In the genomic region with DNA sequence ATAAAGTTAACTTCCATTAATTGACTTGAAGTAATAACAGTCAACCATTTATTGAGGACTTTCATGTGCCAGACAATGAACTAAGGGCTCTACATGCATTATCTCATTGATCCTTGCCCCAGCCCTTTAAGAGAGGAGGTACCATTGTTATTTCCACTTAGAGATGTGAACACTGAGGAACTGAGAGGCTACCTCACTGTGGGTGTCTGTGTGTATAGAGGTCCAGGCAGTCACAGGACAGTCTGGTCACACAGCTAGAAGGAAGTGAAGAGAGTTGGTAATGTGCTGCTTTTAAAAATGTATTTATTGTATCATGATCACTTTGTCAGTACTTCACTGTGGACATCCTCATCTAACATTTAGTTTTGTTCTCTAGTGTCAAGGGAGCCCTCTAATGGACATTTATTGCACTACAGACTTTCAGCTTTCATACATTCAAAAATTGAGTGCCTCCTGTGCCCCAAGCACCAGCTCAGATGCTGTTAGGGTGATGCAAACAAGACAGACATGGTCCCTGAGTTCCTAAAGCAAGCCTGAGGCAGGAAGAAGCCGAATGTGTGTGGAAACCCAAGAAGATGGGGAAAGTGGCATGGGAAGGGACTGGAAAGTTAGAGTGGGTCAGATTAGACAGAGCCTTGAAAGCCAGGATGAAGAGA, we compare ENCODE assay signal across 9 cellular contexts.
DNase-seq lines count a peak whose midpoint lies in the region; ATAC-seq and TF ChIP-seq lines count a peak whose summit lies in the region.
"Had no signal": no experiment of that assay in that cellular context is flagged by ENCODE, and none has a peak within 500 bp of the region (broad histone marks: within the 10 kb centered on the region; RNA-seq: fewer than 3 reads in every experiment).

No MANE protein-coding gene starts in this region.

- H4K8ac ChIP-seq in mesenchymal stem cell (ENCODE audit: low read length): no peak overlapping the region

- H3K36me3 ChIP-seq in SU-DHL-6 (ENCODE audit: low read length): no peaks in the 10 kb centered on the region
- H3K36me3 ChIP-seq in mesenchymal stem cell (ENCODE audit: control insufficient read depth in 1 of 2, insufficient read depth in 2 of 2, low read depth in 1 of 2, low read length in 2 of 2): no peaks in the 10 kb centered on the region
- H3K36me3 ChIP-seq: BLaER1 had no signal

- no peak overlapping the region for H2BK15ac ChIP-seq in mesenchymal stem cell (ENCODE audit: low read depth, poor library complexity, severe bottlenecking)

- H2BK12ac ChIP-seq in mesenchymal stem cell (ENCODE audit: low read length in 2 of 2): no peak overlapping the region

- no peak overlapping the region for H3K23ac ChIP-seq in mesenchymal stem cell (ENCODE audit: low read length in 2 of 2)

- H2AFZ ChIP-seq in SU-DHL-6 (ENCODE audit: low read depth, low read length, severe bottlenecking): no peak overlapping the region
- H2AFZ ChIP-seq in mesenchymal stem cell (ENCODE audit: low read depth, low read length): no peak overlapping the region

- no peaks in the 10 kb centered on the region for H3K79me1 ChIP-seq in mesenchymal stem cell (replicated peaks; ENCODE audit: low read length, poor library complexity, severe bottlenecking)

- H3K4me2 ChIP-seq in SU-DHL-6 (ENCODE audit: low read depth, low read length, poor library complexity, severe bottlenecking): no peak overlapping the region
- H3K4me2 ChIP-seq in mesenchymal stem cell (ENCODE audit: low read length, poor library complexity, severe bottlenecking): no peak overlapping the region
- H3K4me2 ChIP-seq: BLaER1 had no signal

- TF ChIP-seq CTCF in SU-DHL-6 (IDR thresholded peaks at IDR 0.05; ENCODE audit: insufficient read depth, low read length, poor library complexity, severe bottlenecking) (peak; percentile 79), dorsolateral prefrontal cortex (IDR thresholded peaks at IDR 0.05 in 54 of 56, conservative IDR thresholded peaks at IDR 0.05 in 2 of 56; ENCODE audit: low read depth in 1 of 56, partially characterized antibody in 56 of 56) (peak; percentile 43 to 79 (median 63))

- H2BK5ac ChIP-seq in mesenchymal stem cell (ENCODE audit: low read depth, low read length, poor library complexity, severe bottlenecking): no peak overlapping the region

- WGBS in mesenchymal stem cell: 22% methylated on average over 1 of the region's 1 CpG

- no peaks in the 10 kb centered on the region for H3K4me1 ChIP-seq in mesenchymal stem cell (ENCODE audit: control insufficient read depth, insufficient read depth, low read depth, low read length)
- H3K4me1 ChIP-seq: BLaER1 had no signal

- no peak overlapping the region for H3K4me3 ChIP-seq in SU-DHL-6 (ENCODE audit: insufficient read depth, low read length, poor library complexity, severe bottlenecking)
- no peak overlapping the region for H3K4me3 ChIP-seq in dorsolateral prefrontal cortex
- H3K4me3 ChIP-seq in mesenchymal stem cell (ENCODE audit: insufficient read depth in 1 of 2, low read depth in 1 of 2, low read length in 2 of 2): no peak overlapping the region
- H3K4me3 ChIP-seq: BLaER1 had no signal

- no peak overlapping the region for H3K27ac ChIP-seq in SU-DHL-6 (ENCODE audit: low read depth, low read length)
- no peak overlapping the region for H3K27ac ChIP-seq in dorsolateral prefrontal cortex
- H3K27ac ChIP-seq in mesenchymal stem cell (ENCODE audit: low read length, poor library complexity, severe bottlenecking): no peak overlapping the region
- H3K27ac ChIP-seq: BLaER1 had no signal

- H3K4ac ChIP-seq in mesenchymal stem cell (ENCODE audit: low read depth in 1 of 2, low read length in 2 of 2): no peak overlapping the region

- DNase-seq in NCI-H187 treated with DMSO at 0.1 percent for 48 hours (lab: John Stamatoyannopoulos, UW): peak; percentile 14
- DNase-seq in NCI-H187 (lab: John Stamatoyannopoulos, UW): no peak
- DNase-seq in NCI-H1417 (lab: John Stamatoyannopoulos, UW): peak; percentile 39 to 81 (median 68)
- peak in 1 of 10 donors; percentile 6 for DNase-seq in dorsolateral prefrontal cortex
- DNase-seq in mesenchymal stem cell: peak; percentile 66

- H3K27me3 ChIP-seq in SU-DHL-6 (ENCODE audit: low read length) (no peaks in the 10 kb centered on the region), dorsolateral prefrontal cortex (no peaks in the 10 kb centered on the region), mesenchymal stem cell (ENCODE audit: control insufficient read depth in 1 of 2, insufficient read depth in 1 of 2, low read length in 2 of 2) (no peaks in the 10 kb centered on the region)
- H3K27me3 ChIP-seq: BLaER1 had no signal

- intact Hi-C loops in dorsolateral prefrontal cortex (cut with DNase I): loop anchor here (5.0 kb wide), 1 partner anchor 198 kb away; no protein-coding TSS in a partner anchor

- H3K9me2 ChIP-seq in SU-DHL-6 (replicated peaks; ENCODE audit: insufficient read depth, low read length): no peaks in the 10 kb centered on the region

- H3K18ac ChIP-seq in mesenchymal stem cell (ENCODE audit: low read depth in 1 of 2, low read length in 2 of 2): no peak overlapping the region

- H2AK5ac ChIP-seq in mesenchymal stem cell (ENCODE audit: low read length, severe bottlenecking): no peak overlapping the region

- no peak overlapping the region for H2BK120ac ChIP-seq in mesenchymal stem cell (ENCODE audit: low read depth, low read length)

- H3F3A ChIP-seq in SU-DHL-6 (ENCODE audit: insufficient read depth): no peaks in the 10 kb centered on the region

- peak; percentile 67 for ATAC-seq in GM21723 (IDR thresholded peaks at IDR 0.05; ENCODE audit: unreplicated experiment)
- no peak for ATAC-seq in GM21825 (IDR thresholded peaks at IDR 0.05; ENCODE audit: unreplicated experiment)

- H4K91ac ChIP-seq in mesenchymal stem cell (ENCODE audit: low read length): no peak overlapping the region

- no peak overlapping the region for H3K9ac ChIP-seq in SU-DHL-6 (ENCODE audit: low read length)
- H3K9ac ChIP-seq in mesenchymal stem cell (ENCODE audit: low read length): no peak overlapping the region
- H3K9ac ChIP-seq: BLaER1 had no signal

- no peaks in the 10 kb centered on the region for H3K79me2 ChIP-seq in SU-DHL-6 (ENCODE audit: insufficient read depth, low read length)

- no peaks in the 10 kb centered on the region for H3K9me3 ChIP-seq in SU-DHL-6 (ENCODE audit: insufficient read depth, low read length)
- no peaks in the 10 kb centered on the region for H3K9me3 ChIP-seq in mesenchymal stem cell (ENCODE audit: control insufficient read depth, low read length)
- H3K9me3 ChIP-seq: BLaER1 had no signal

- H3K14ac ChIP-seq in mesenchymal stem cell (ENCODE audit: low read length in 2 of 2): no peak overlapping the region

- H4K20me1 ChIP-seq in SU-DHL-6 (ENCODE audit: low read depth, low read length): no peaks in the 10 kb centered on the region
- H4K20me1 ChIP-seq: BLaER1 had no signal

Comparison
In these comparisons a context has a peak if more than half of its experiments do, and no peak if none do; other contexts are left out.
1. DNase-seq: peak in NCI-H187 treated with DMSO at 0.1 percent for 48 hours (single experiment), NCI-H1417 (3 of 3) and mesenchymal stem cell (single experiment); none in NCI-H187 (0 of 2).